In the genomic region with DNA sequence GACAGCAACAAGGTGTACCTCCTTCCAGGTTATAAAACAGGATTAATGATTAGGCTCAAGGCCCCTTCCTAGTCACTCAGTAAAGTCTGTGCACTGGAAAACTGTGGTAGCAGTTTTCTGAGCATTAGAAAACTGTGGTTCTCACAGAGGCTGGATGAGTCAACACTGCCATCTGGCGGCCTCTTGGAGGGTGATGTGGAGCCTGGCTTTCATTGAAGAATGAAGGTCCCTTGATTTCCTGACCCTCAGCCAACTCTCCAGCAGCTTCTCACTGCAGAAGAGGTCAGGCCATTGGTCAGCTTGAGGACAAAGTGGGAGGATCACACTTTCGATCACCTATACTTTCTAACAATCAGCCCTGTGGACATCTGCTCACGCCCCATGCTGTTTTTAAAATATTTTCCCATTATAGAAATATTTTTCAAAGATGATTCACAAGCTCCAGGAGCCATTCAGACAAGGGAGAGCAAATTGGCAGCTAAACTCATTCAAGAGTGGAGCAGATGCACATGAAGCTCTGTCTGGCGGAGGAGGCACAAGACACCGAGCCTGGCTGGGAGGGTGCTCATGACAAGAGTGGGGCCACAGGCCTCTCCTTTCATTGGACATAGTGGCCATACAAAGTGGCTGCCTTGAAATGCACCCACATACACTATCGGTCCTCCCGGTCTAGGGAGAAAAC, we compare ENCODE assay signal across 8 cellular contexts. TPM values are rescaled to one million over a fixed set of nuclear protein-coding genes. Genes with fewer than 3 reads are reported as not detected.
A peak's percentile ranks its signal among the peaks of the same experiment; 100 is the strongest.
DNase-seq lines count a peak whose midpoint lies in the region; ATAC-seq and TF ChIP-seq lines count a peak whose summit lies in the region.

No MANE protein-coding gene starts in this region.

- intact Hi-C loops in posterior cingulate gyrus (cut with DNase I) = loop anchor here (1.0 to 10.0 kb wide), 5 partner anchors 165 to 1635 kb away; partner anchors contain the start of gene DLL1

- peak; percentile 61 for DNase-seq in DMS79 treated with DMSO at 0.1 percent for 48 hours (lab: John Stamatoyannopoulos, UW)
- DNase-seq in LNCaP clone FGC (ENCODE audit: low read depth) = peak; percentile 67
- peak; percentile 78 for DNase-seq in SK-MEL-5 (ENCODE audit: low read depth, low spot score)
- DNase-seq in activated naive CD4-positive, alpha-beta T cell treated with Interleukin-2 at 50 U/mL for 16 hours = peak; percentile 69
- DNase-seq in glomerular visceral epithelial cell (ENCODE audit: extremely low spot score) = peak; percentile 73
- peak; percentile 55 to 97 (median 82) for DNase-seq in posterior cingulate gyrus

- in situ Hi-C loops in SK-MEL-5 (cut with HindIII; ENCODE audit: low pct_unique_long_range_greater_than_20kb, low sequenced_read_pairs) = no loop called here

- ATAC-seq in GM21717 (IDR thresholded peaks at IDR 0.05; ENCODE audit: unreplicated experiment) (peak; percentile 74), GM19328 (IDR thresholded peaks at IDR 0.05; ENCODE audit: unreplicated experiment) (no peak)

- peak; percentile 81 for TF ChIP-seq CTCF in LNCaP clone FGC (IDR thresholded peaks at IDR 0.05; ENCODE audit: control insufficient read depth, extremely low read depth, insufficient read depth)

- no peak overlapping the region for H3K4me3 ChIP-seq in LNCaP clone FGC (ENCODE audit: low read depth, low read length)

RNA-seq across cellular contexts. Expression of gene PSMB1, which starts 23.1 kb away (rescaled TPM):
- 341 and 368 TPM in 2 replicates for total RNA-seq in SK-MEL-5 (2014; rRNA removed; shearing (Covaris generic))
- polyA plus RNA-seq in SK-MEL-5 (2015; cell fraction: cytosol; rRNA removed) = 254 and 274 TPM in 2 replicates
- 210 and 229 TPM in 2 replicates for polyA plus RNA-seq in SK-MEL-5 (2015; cell fraction: nucleus; rRNA removed)

RNA-seq across cellular contexts. Expression of gene TBP, which starts 24.2 kb away (rescaled TPM):
- total RNA-seq in SK-MEL-5 (2014; rRNA removed; shearing (Covaris generic)) = 17.4 and 17.9 TPM in 2 replicates
- polyA plus RNA-seq in SK-MEL-5 (2015; cell fraction: cytosol; rRNA removed) = 22.7 and 26.8 TPM in 2 replicates
- polyA plus RNA-seq in SK-MEL-5 (2015; cell fraction: nucleus; rRNA removed) = 33.8 and 34.6 TPM in 2 replicates

RNA-seq across cellular contexts. Expression of gene PDCD2, which starts 54.5 kb away (rescaled TPM):
- 112 and 137 TPM in 2 replicates for total RNA-seq in SK-MEL-5 (2014; rRNA removed; shearing (Covaris generic))
- polyA plus RNA-seq in SK-MEL-5 (2015; cell fraction: cytosol; rRNA removed) = 126 and 135 TPM in 2 replicates
- polyA plus RNA-seq in SK-MEL-5 (2015; cell fraction: nucleus; rRNA removed) = 75.8 and 88.6 TPM in 2 replicates
